Comparison of ENCODE assay signal across 9 cellular contexts in genomic region chr7:115327326-115327725, GRCh38.
"Had no signal": no experiment of that assay in that cellular context is flagged by ENCODE, and none has a peak within 500 bp of the region (broad histone marks: within the 10 kb centered on the region; RNA-seq: fewer than 3 reads in every experiment).

No MANE protein-coding gene starts in this region.

- H3K27ac Mint-ChIP-seq: H9 had no signal

- H3K4me1 Mint-ChIP-seq: H9 had no signal

- H2AFZ ChIP-seq: GM23248 had no signal

- DNase-seq: GM23248, GOT3, H9, HCEC 1CT, Karpas-422, KBM-7 had no signal

- H3K4me3 ChIP-seq: GM23248 had no signal

- H3K4me2 ChIP-seq: KMS-11 had no signal

- H3K9ac ChIP-seq: GM23248, KMS-11 had no signal

- FAIRE-seq: H54, HTR-8/SVneo had no signal

- H3K4me3 Mint-ChIP-seq: H9 had no signal

- H3K27ac ChIP-seq: GM23248, KMS-11 had no signal

- H3K9me3 Mint-ChIP-seq: H9 had no signal
